In the genomic region with DNA sequence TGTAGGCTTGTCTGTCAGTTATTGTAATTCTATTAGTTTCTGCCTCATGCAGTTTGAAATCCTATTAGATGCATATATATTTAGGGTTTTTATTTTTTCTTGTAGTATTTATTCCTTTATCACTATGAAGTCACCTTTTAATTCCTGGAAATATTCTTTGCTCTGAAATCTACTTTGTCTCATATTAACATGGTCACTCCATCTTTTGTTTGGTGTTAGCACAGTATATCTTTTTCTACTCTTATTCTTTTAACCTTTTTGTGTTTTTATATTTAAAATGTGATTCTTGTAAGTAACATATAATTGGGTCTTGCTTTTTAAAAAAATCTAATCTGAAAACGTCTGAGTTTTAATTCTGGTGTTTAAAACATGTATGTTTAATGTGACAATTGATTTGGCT, we compare ENCODE assay signal across 25 cellular contexts.
"Had no signal": no experiment of that assay in that cellular context is flagged by ENCODE, and none has a peak within 500 bp of the region (broad histone marks: within the 10 kb centered on the region; RNA-seq: fewer than 3 reads in every experiment).

No MANE protein-coding gene starts in this region.

- H3K27ac ChIP-seq: brain microvascular endothelial cell, cardiac muscle cell, SJSA1 had no signal

- H3K9me3 Mint-ChIP-seq: activated B cell treated with CpG ODN at 0.5 μM for 24 hours had no signal

- DNase-seq: activated B cell treated with CpG ODN at 0.5 μM for 24 hours; activated CD4-positive, alpha-beta memory T cell treated with anti-CD3 and anti-CD28 coated beads, Interleukin-2, amount 10 ng/mL, durations not matched to agents 7 days and 5 days; activated CD4-positive, alpha-beta T cell treated with anti-CD3 and anti-CD28 coated beads, Interleukin-2, amount 50 U/mL, for 1 hour; activated CD8-positive, alpha-beta memory T cell treated with anti-CD3 and anti-CD28 coated beads, Interleukin-2, amount 50 U/mL, for 48 hours; activated effector memory CD4-positive, alpha-beta T cell treated with anti-CD3 and anti-CD28 coated beads, Interleukin-2, amount 50 U/mL, for 16 hours; activated naive CD4-positive, alpha-beta T cell treated with anti-CD3 and anti-CD28 coated beads for 36 hours; activated T-cell treated with anti-CD3 and anti-CD28 coated beads, Interleukin-2, amount 50 U/mL, for 1 hour; brain microvascular endothelial cell; MM.1S; NCI-H1105; NCI-H1436; NCI-H1694 treated with DMSO at 0.1 percent for 48 hours; NCI-H2029 treated with DMSO at 0.1 percent for 48 hours; NCI-H510A treated with DMSO at 0.1 percent for 48 hours; NCI-H69; PC-3; SHP77; T1000 had no signal

- ATAC-seq: K562, PC-3, SK-N-SH treated with all-trans-retinoic acid at 6 μM for 48 hours had no signal

- H3K36me3 ChIP-seq: brain microvascular endothelial cell, cardiac muscle cell, SJSA1 had no signal

- FAIRE-seq: K562, RCC 7860, TTC549 had no signal

- H3K4me3 ChIP-seq: cardiac muscle cell, K562, SJSA1 had no signal

- H3K4me3 Mint-ChIP-seq: activated B cell treated with CpG ODN at 0.5 μM for 24 hours; activated CD4-positive, alpha-beta memory T cell treated with anti-CD3 and anti-CD28 coated beads, Interleukin-2, amount 10 ng/mL, durations not matched to agents 7 days and 5 days; activated naive CD4-positive, alpha-beta T cell treated with anti-CD3 and anti-CD28 coated beads for 36 hours; T-helper 1 cell treated with Interleukin-12 subunit alpha and Interleukin-12 subunit beta and Interleukin-4 antibody, amounts not matched to agents 30 μg/mL and 1 μg/mL, for 36 hours had no signal

- H3K9me3 ChIP-seq: SJSA1 had no signal

- H3K27me3 ChIP-seq: brain microvascular endothelial cell, cardiac muscle cell, SJSA1 had no signal

- H3K27ac Mint-ChIP-seq: activated B cell treated with CpG ODN at 0.5 μM for 24 hours; activated CD4-positive, alpha-beta memory T cell treated with anti-CD3 and anti-CD28 coated beads, Interleukin-2, amount 10 ng/mL, durations not matched to agents 7 days and 5 days; T-helper 1 cell treated with Interleukin-12 subunit alpha and Interleukin-12 subunit beta and Interleukin-4 antibody, amounts not matched to agents 30 μg/mL and 1 μg/mL, for 36 hours had no signal

- H3K27me3 Mint-ChIP-seq: activated B cell treated with CpG ODN at 0.5 μM for 24 hours; activated CD4-positive, alpha-beta memory T cell treated with anti-CD3 and anti-CD28 coated beads, Interleukin-2, amount 10 ng/mL, durations not matched to agents 7 days and 5 days had no signal
